In genomic region chr22:37243402-37244113, GRCh38 we compare ENCODE assay signal across 9 cellular contexts. TPM values are rescaled to one million over a fixed set of nuclear protein-coding genes. Genes with fewer than 3 reads are reported as not detected.
DNase-seq lines count a peak whose midpoint lies in the region; ATAC-seq, FAIRE-seq and TF ChIP-seq lines count a peak whose summit lies in the region.
"Had no signal": no experiment of that assay in that cellular context is flagged by ENCODE, and none has a peak within 500 bp of the region (broad histone marks: within the 10 kb centered on the region; RNA-seq: fewer than 3 reads in every experiment).

No MANE protein-coding gene starts in this region.

- peaks cover 29 to 49% of the 10 kb centered on the region in 2 experiments for H3K4me1 ChIP-seq in K562 (replicated peaks in 1 of 2; ENCODE audit: control insufficient read depth in 2 of 2, insufficient read depth in 2 of 2, low read length in 2 of 2)

- peak overlapping the region; percentile 76 for H3K4me3 ChIP-seq in K562

- H3K9ac ChIP-seq in K562 (ENCODE audit: insufficient read depth in 1 of 2, low read depth in 2 of 2, low read length in 2 of 2): peak overlapping the region; percentile 80 to 91

- H3K4me3 Mint-ChIP-seq in natural killer cell treated with Interleukin-12 subunit alpha and Interleukin-12 subunit beta and Interleukin-15 and Interleukin-18, amount 100 ng/mL, for 72 hours: peak overlapping the region; percentile 97

- BruUV-seq in K562 (replicated peaks; lab: Mats Ljungman, UMichigan): TSS peak; percentile 48

- no peak for TF ChIP-seq EP300 in K562 (IDR thresholded peaks at IDR 0.05; ENCODE audit: low read length)

- H3K9me3 ChIP-seq in K562 (replicated peaks; ENCODE audit: control insufficient read depth, insufficient read depth, low read depth, low read length): no peaks in the 10 kb centered on the region

- TF ChIP-seq POLR2A in K562 (conservative IDR thresholded peaks at IDR 0.05): no peak

- no peaks in the 10 kb centered on the region for H3K9me3 Mint-ChIP-seq in natural killer cell treated with Interleukin-12 subunit alpha and Interleukin-12 subunit beta and Interleukin-15 and Interleukin-18, amount 100 ng/mL, for 72 hours

- no peak for TF ChIP-seq RAD21 in K562 (CRISPR knock-in tag; conservative IDR thresholded peaks at IDR 0.05 in 1 of 2, IDR thresholded peaks at IDR 0.05 in 1 of 2)

- peak overlapping the region; percentile 88 for H3K27ac ChIP-seq in K562 (ENCODE audit: extremely low read depth, low read depth, low read length)

- peak overlapping the region; percentile 56; the same call in 1 of the 2 replicates for H2AFZ ChIP-seq in K562 (ENCODE audit: low read depth, low read length)

- no peak for TF ChIP-seq CTCF in K562 (IDR thresholded peaks at IDR 0.05 in 2 of 3, conservative IDR thresholded peaks at IDR 0.05 in 1 of 3; ENCODE audit: insufficient read depth in 2 of 3, low read depth in 1 of 3, low read length in 3 of 3)

- CTCF ChIA-PET in K562 (lab: Yijun Ruan, JAX; ENCODE audit: low intra/inter-chr PET ratio): no interaction called here

- peak overlapping the region; percentile 92 for H3K4me2 ChIP-seq in K562 (ENCODE audit: insufficient read depth, low read length)

- in situ Hi-C loops in K562 (cut with MboI): no loop called here

- no peaks in the 10 kb centered on the region for H3K27me3 ChIP-seq in K562 (ENCODE audit: control insufficient read depth in 2 of 2, insufficient read depth in 2 of 2, low read length in 2 of 2)

- peak overlapping the region; percentile 99 to 100 for H3K27ac Mint-ChIP-seq in natural killer cell treated with Interleukin-12 subunit alpha and Interleukin-12 subunit beta and Interleukin-15 and Interleukin-18, amount 100 ng/mL, for 72 hours

- FAIRE-seq in K562 (lab: Jason Lieb, UNC): no peak

- no peaks in the 10 kb centered on the region for H3K27me3 Mint-ChIP-seq in natural killer cell treated with Interleukin-12 subunit alpha and Interleukin-12 subunit beta and Interleukin-15 and Interleukin-18, amount 100 ng/mL, for 72 hours

- ATAC-seq in GM18498 (IDR thresholded peaks at IDR 0.05; ENCODE audit: unreplicated experiment): peak; percentile 3
- peak; percentile 6 for ATAC-seq in HG03108 (IDR thresholded peaks at IDR 0.05; ENCODE audit: unreplicated experiment)
- peak; percentile 2; the same call in 1 of the 3 replicates for ATAC-seq in K562
- ATAC-seq in natural killer cell treated with Interleukin-12 subunit alpha and Interleukin-12 subunit beta and Interleukin-15 and Interleukin-18, amount 100 ng/mL, for 72 hours: no peak
- ATAC-seq in HG02884 (IDR thresholded peaks at IDR 0.05; ENCODE audit: unreplicated experiment): no peak

- WGBS in K562 (ENCODE audit: insufficient coverage, low coverage, missing lambda C conversion rate): 0% methylated on average over 5 of the region's 12 CpGs

- POLR2A ChIA-PET in K562 (lab: Yijun Ruan, JAX): interaction anchor here (0.6 to 0.7 kb wide), 2 partner anchors 21 to 69 kb away, joined by 3 to 4 read pairs; no protein-coding TSS in a partner anchor

- H3K36me3 ChIP-seq in K562 (ENCODE audit: control insufficient read depth, insufficient read depth, low read length): peaks cover 36% of the 10 kb centered on the region; the same call in 2 of the 3 replicates

- DNase-seq in K562 (ENCODE audit: extremely low read depth in 1 of 4, low spot score in 3 of 4): peak in 1 of 4 experiments; percentile 34
- no peak for DNase-seq in natural killer cell treated with Interleukin-12 subunit alpha and Interleukin-12 subunit beta and Interleukin-15 and Interleukin-18, amount 100 ng/mL, for 72 hours (ENCODE audit: low spot score)
- no peak for DNase-seq in posterior cingulate gyrus
- DNase-seq in NCI-H1436 (lab: John Stamatoyannopoulos, UW): no peak
- no peak for DNase-seq in glomerular visceral epithelial cell (ENCODE audit: extremely low spot score)

- H3K36me3 Mint-ChIP-seq in natural killer cell treated with Interleukin-12 subunit alpha and Interleukin-12 subunit beta and Interleukin-15 and Interleukin-18, amount 100 ng/mL, for 72 hours: peaks cover 18% of the 10 kb centered on the region

- peaks cover 42% of the 10 kb centered on the region for H3K79me2 ChIP-seq in K562 (ENCODE audit: control insufficient read depth, insufficient read depth, low read length)

- no peaks in the 10 kb centered on the region; the same call in none of the 2 replicates for H4K20me1 ChIP-seq in K562 (replicated peaks; ENCODE audit: control insufficient read depth, insufficient read depth, low read length)

- H3K9me1 ChIP-seq in K562 (ENCODE audit: control insufficient read depth, insufficient read depth, low read length): no peaks in the 10 kb centered on the region

- intact Hi-C loops in K562 (cut with micrococcal nuclease): no loop called here
- intact Hi-C loops in posterior cingulate gyrus (cut with DNase I): no loop called here

- peaks cover 52 to 56% of the 10 kb centered on the region in 2 donors for H3K4me1 Mint-ChIP-seq in natural killer cell treated with Interleukin-12 subunit alpha and Interleukin-12 subunit beta and Interleukin-15 and Interleukin-18, amount 100 ng/mL, for 72 hours (ENCODE audit: low read depth in 2 of 2)

RNA-seq across cellular contexts. Expression of gene RAC2, which starts 0.5 kb away (rescaled TPM):
- 47.8 and 143 TPM in 2 replicates for total RNA-seq in K562 (2011; cell fraction: chromatin; rRNA removed; ENCODE audit: low replicate concordance)
- total RNA-seq in K562 (2011; cell fraction: nucleolus; rRNA removed): 99.9 and 118 TPM in 2 replicates
- 74.1 and 109 TPM in 2 replicates for total RNA-seq in K562 (2011; cell fraction: nucleoplasm; rRNA removed)
- total RNA-seq in K562 (2014; rRNA removed): 40.4 and 59.3 TPM in 2 replicates
- 18.6 and 22.7 TPM in 2 replicates for total RNA-seq in K562 (2014; rRNA removed; fragmentation: Illumina TruSeq; extraction: Trizol)
- total RNA-seq in K562 (2015; rRNA removed; fragmentation: Illumina TruSeq; extraction: Trizol): 45.1 and 50.1 TPM in 2 replicates
- 82.8 and 95.3 TPM in 2 replicates for total RNA-seq in K562 (2021)
- polyA plus RNA-seq in K562 (2011; rRNA removed): 43.3 and 102 TPM in 2 replicates
- polyA plus RNA-seq in K562 (2011; cell fraction: cytosol; rRNA removed): 74.7 and 120 TPM in 2 replicates
- polyA plus RNA-seq in K562 (2011; cell fraction: nucleus; rRNA removed): 95.0 and 171 TPM in 2 replicates
- 151 and 373 TPM in 2 replicates for polyA plus RNA-seq in K562 (2012)
- 103 and 132 TPM in 2 replicates for polyA plus RNA-seq in K562 (2014; fragmentation: Illumina TruSeq; extraction: Trizol)
- 10 to 100 TPM; 25.4 to 26.8 TPM for polyA plus RNA-seq in K562 (2014; fragmentation: Nextera tagmentation; extraction: Ambion mirVana)
- polyA plus RNA-seq in K562 (2014; rRNA removed): 49.1 and 51.0 TPM in 2 replicates
- polyA minus RNA-seq in K562 (2011; rRNA and poly(A)+ RNA removed): 25.1 and 30.5 TPM in 2 replicates
- 62.2 and 68.9 TPM in 2 replicates for polyA minus RNA-seq in K562 (2011; cell fraction: cytosol; rRNA and poly(A)+ RNA removed)
- 69.4 and 73.9 TPM in 2 replicates for polyA minus RNA-seq in K562 (2011; cell fraction: nucleus; rRNA and poly(A)+ RNA removed)
- 1,000 to 10,000 TPM in 1 of 2 donors, 100 to 1,000 TPM in 1; 666 to 1,078 TPM for total RNA-seq in natural killer cell treated with Interleukin-12 subunit alpha and Interleukin-12 subunit beta and Interleukin-15 and Interleukin-18, amount 100 ng/mL, for 72 hours
- polyA plus RNA-seq: neural cell had no signal

RNA-seq across cellular contexts. Expression of gene SSTR3, which starts 31.3 kb away (rescaled TPM):
- total RNA-seq in K562 (2011; cell fraction: chromatin; rRNA removed; ENCODE audit: low replicate concordance): 0.07 TPM in 1 of 2 replicates, not detected in the other
- total RNA-seq in K562 (2011; cell fraction: nucleolus; rRNA removed): not detected in 2 replicates
- total RNA-seq in K562 (2011; cell fraction: nucleoplasm; rRNA removed): 0.07 TPM in 1 of 2 replicates, not detected in the other
- not detected in 2 replicates for total RNA-seq in K562 (2014; rRNA removed)
- not detected in 2 replicates for total RNA-seq in K562 (2014; rRNA removed; fragmentation: Illumina TruSeq; extraction: Trizol)
- not detected in 2 replicates for total RNA-seq in K562 (2015; rRNA removed; fragmentation: Illumina TruSeq; extraction: Trizol)
- not detected in 2 replicates for total RNA-seq in K562 (2021)
- polyA plus RNA-seq in K562 (2011; rRNA removed): 0.03 TPM in 1 of 2 replicates, not detected in the other
- polyA plus RNA-seq in K562 (2011; cell fraction: cytosol; rRNA removed): 0.01 and 0.03 TPM in 2 replicates
- 0.09 TPM in 1 of 2 replicates, not detected in the other for polyA plus RNA-seq in K562 (2011; cell fraction: nucleus; rRNA removed)
- 0.01 TPM in 1 of 2 replicates, not detected in the other for polyA plus RNA-seq in K562 (2012)
- polyA plus RNA-seq in K562 (2014; fragmentation: Illumina TruSeq; extraction: Trizol): not detected in 2 replicates
- not detected for polyA plus RNA-seq in K562 (2014; fragmentation: Nextera tagmentation; extraction: Ambion mirVana)
- polyA plus RNA-seq in K562 (2014; rRNA removed): not detected in 2 replicates
- not detected in 2 replicates for polyA minus RNA-seq in K562 (2011; rRNA and poly(A)+ RNA removed)
- not detected in 2 replicates for polyA minus RNA-seq in K562 (2011; cell fraction: cytosol; rRNA and poly(A)+ RNA removed)
- not detected in 2 replicates for polyA minus RNA-seq in K562 (2011; cell fraction: nucleus; rRNA and poly(A)+ RNA removed)
- total RNA-seq in natural killer cell treated with Interleukin-12 subunit alpha and Interleukin-12 subunit beta and Interleukin-15 and Interleukin-18, amount 100 ng/mL, for 72 hours: under 1 TPM; 0.11 to 0.29 TPM
- polyA plus RNA-seq: neural cell had no signal

RNA-seq across cellular contexts. Expression of gene CYTH4, which starts 38.8 kb away (rescaled TPM):
- 1.6 and 4.0 TPM in 2 replicates for total RNA-seq in K562 (2011; cell fraction: chromatin; rRNA removed; ENCODE audit: low replicate concordance)
- total RNA-seq in K562 (2011; cell fraction: nucleolus; rRNA removed): 0.39 and 1.7 TPM in 2 replicates
- total RNA-seq in K562 (2011; cell fraction: nucleoplasm; rRNA removed): 1.1 and 1.5 TPM in 2 replicates
- total RNA-seq in K562 (2014; rRNA removed): 0.33 and 0.68 TPM in 2 replicates
- total RNA-seq in K562 (2014; rRNA removed; fragmentation: Illumina TruSeq; extraction: Trizol): 0.10 and 0.18 TPM in 2 replicates
- 0.54 and 0.60 TPM in 2 replicates for total RNA-seq in K562 (2015; rRNA removed; fragmentation: Illumina TruSeq; extraction: Trizol)
- 0.58 and 0.75 TPM in 2 replicates for total RNA-seq in K562 (2021)
- 2.0 and 2.5 TPM in 2 replicates for polyA plus RNA-seq in K562 (2011; rRNA removed)
- polyA plus RNA-seq in K562 (2011; cell fraction: cytosol; rRNA removed): 1.4 and 2.9 TPM in 2 replicates
- 6.2 and 14.7 TPM in 2 replicates for polyA plus RNA-seq in K562 (2011; cell fraction: nucleus; rRNA removed)
- 1.3 and 1.6 TPM in 2 replicates for polyA plus RNA-seq in K562 (2012)
- polyA plus RNA-seq in K562 (2014; fragmentation: Illumina TruSeq; extraction: Trizol): 0.28 and 0.33 TPM in 2 replicates
- polyA plus RNA-seq in K562 (2014; fragmentation: Nextera tagmentation; extraction: Ambion mirVana): under 1 TPM in 1 of 2 experiments, not detected in 1; 0.03 TPM
- polyA plus RNA-seq in K562 (2014; rRNA removed): 0.73 and 1.1 TPM in 2 replicates
- 1.7 and 1.8 TPM in 2 replicates for polyA minus RNA-seq in K562 (2011; rRNA and poly(A)+ RNA removed)
- polyA minus RNA-seq in K562 (2011; cell fraction: cytosol; rRNA and poly(A)+ RNA removed): 1.6 TPM in 1 of 2 replicates, not detected in the other
- polyA minus RNA-seq in K562 (2011; cell fraction: nucleus; rRNA and poly(A)+ RNA removed): 1.6 and 2.6 TPM in 2 replicates
- total RNA-seq in natural killer cell treated with Interleukin-12 subunit alpha and Interleukin-12 subunit beta and Interleukin-15 and Interleukin-18, amount 100 ng/mL, for 72 hours: 10 to 100 TPM; 36.0 to 41.1 TPM
- polyA plus RNA-seq: neural cell had no signal

RNA-seq across cellular contexts. Expression of gene C1QTNF6, which starts 55.5 kb away (rescaled TPM):
- total RNA-seq in K562 (2011; cell fraction: chromatin; rRNA removed; ENCODE audit: low replicate concordance): 4.0 and 6.2 TPM in 2 replicates
- 4.3 and 4.5 TPM in 2 replicates for total RNA-seq in K562 (2011; cell fraction: nucleolus; rRNA removed)
- total RNA-seq in K562 (2011; cell fraction: nucleoplasm; rRNA removed): 4.8 and 5.4 TPM in 2 replicates
- 0.18 and 0.41 TPM in 2 replicates for total RNA-seq in K562 (2014; rRNA removed)
- 0.54 and 0.55 TPM in 2 replicates for total RNA-seq in K562 (2014; rRNA removed; fragmentation: Illumina TruSeq; extraction: Trizol)
- total RNA-seq in K562 (2015; rRNA removed; fragmentation: Illumina TruSeq; extraction: Trizol): 0.40 and 0.53 TPM in 2 replicates
- total RNA-seq in K562 (2021): 0.75 and 0.81 TPM in 2 replicates
- polyA plus RNA-seq in K562 (2011; rRNA removed): 0.92 and 1.6 TPM in 2 replicates
- polyA plus RNA-seq in K562 (2011; cell fraction: cytosol; rRNA removed): 0.52 and 0.83 TPM in 2 replicates
- 7.9 and 8.6 TPM in 2 replicates for polyA plus RNA-seq in K562 (2011; cell fraction: nucleus; rRNA removed)
- 0.60 and 4.1 TPM in 2 replicates for polyA plus RNA-seq in K562 (2012)
- polyA plus RNA-seq in K562 (2014; fragmentation: Illumina TruSeq; extraction: Trizol): 0.68 and 1.1 TPM in 2 replicates
- polyA plus RNA-seq in K562 (2014; fragmentation: Nextera tagmentation; extraction: Ambion mirVana): under 1 TPM; 0.20 to 0.21 TPM
- 0.70 and 0.91 TPM in 2 replicates for polyA plus RNA-seq in K562 (2014; rRNA removed)
- polyA minus RNA-seq in K562 (2011; rRNA and poly(A)+ RNA removed): 1.9 and 2.3 TPM in 2 replicates
- polyA minus RNA-seq in K562 (2011; cell fraction: cytosol; rRNA and poly(A)+ RNA removed): 0.67 and 1.4 TPM in 2 replicates
- 6.1 and 9.6 TPM in 2 replicates for polyA minus RNA-seq in K562 (2011; cell fraction: nucleus; rRNA and poly(A)+ RNA removed)
- 1 to 10 TPM; 1.3 to 3.9 TPM for total RNA-seq in natural killer cell treated with Interleukin-12 subunit alpha and Interleukin-12 subunit beta and Interleukin-15 and Interleukin-18, amount 100 ng/mL, for 72 hours

Comparison
In these comparisons a context has a peak if more than half of its experiments do, and no peak if none do; other contexts are left out.
1. ATAC-seq: peak in GM18498 (single experiment), HG03108 (single experiment) and K562 (single experiment); none in natural killer cell treated with Interleukin-12 subunit alpha and Interleukin-12 subunit beta and Interleukin-15 and Interleukin-18, amount 100 ng/mL, for 72 hours (0 of 2) and HG02884 (single experiment).
2. RNA of gene RAC2, which starts 0.5 kb away (total RNA-seq): 666 to 1,078 TPM in natural killer cell treated with Interleukin-12 subunit alpha and Interleukin-12 subunit beta and Interleukin-15 and Interleukin-18, amount 100 ng/mL, for 72 hours; 18.6 to 143 TPM in K562; every median in the first group is over 4 times any median in the second.
3. RNA of gene CYTH4, which starts 38.8 kb away (total RNA-seq): 36.0 to 41.1 TPM in natural killer cell treated with Interleukin-12 subunit alpha and Interleukin-12 subunit beta and Interleukin-15 and Interleukin-18, amount 100 ng/mL, for 72 hours; 0.10 to 4.0 TPM in K562; every median in the first group is over 4 times any median in the second.